ENCODE assay signal across 31 cellular contexts in the genomic region with DNA sequence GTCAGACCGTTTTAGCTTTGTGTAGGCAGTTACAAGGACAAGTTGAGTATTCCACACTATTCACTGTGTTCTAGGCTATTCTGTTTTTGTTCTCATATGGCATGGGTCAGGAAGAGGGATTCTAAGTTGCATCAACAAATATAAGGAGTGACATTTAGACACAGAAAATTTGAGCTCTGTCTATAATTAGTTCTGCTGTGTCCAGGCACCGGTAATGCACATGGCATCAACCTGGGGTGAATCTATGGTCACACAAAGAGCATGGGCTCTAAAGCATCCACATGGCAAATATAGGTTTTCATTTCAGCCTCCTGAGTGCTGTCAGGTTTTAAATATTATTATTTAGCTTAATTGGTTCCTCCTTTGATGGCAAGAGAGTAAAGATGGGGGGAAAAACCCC.
"Had no signal": no experiment of that assay in that cellular context is flagged by ENCODE, and none has a peak within 500 bp of the region (broad histone marks: within the 10 kb centered on the region; RNA-seq: fewer than 3 reads in every experiment).

No MANE protein-coding gene starts in this region.

- H3K9me3 Mint-ChIP-seq: activated CD4-positive, alpha-beta memory T cell treated with anti-CD3 and anti-CD28 coated beads, Interleukin-2, amount 10 ng/mL, durations not matched to agents 7 days and 5 days; activated naive CD4-positive, alpha-beta T cell treated with anti-CD3 and anti-CD28 coated beads, Interleukin-2, amount 10 ng/mL, durations not matched to agents 7 days and 5 days had no signal

- H3K27me3 ChIP-seq: brain microvascular endothelial cell, SJCRH30 had no signal

- H3K4me1 ChIP-seq: SJCRH30 had no signal

- H3K27me3 Mint-ChIP-seq: activated B cell treated with CpG ODN at 0.5 μM for 24 hours; activated CD4-positive, alpha-beta memory T cell treated with anti-CD3 and anti-CD28 coated beads, Interleukin-2, amount 10 ng/mL, durations not matched to agents 7 days and 5 days; activated naive CD4-positive, alpha-beta T cell treated with anti-CD3 and anti-CD28 coated beads, Interleukin-2, amount 10 ng/mL, durations not matched to agents 7 days and 5 days; activated naive CD8-positive, alpha-beta T cell treated with anti-CD3 and anti-CD28 coated beads, Interleukin-2, amount 50 U/mL, for 24 hours had no signal

- H3K9me3 ChIP-seq: SJCRH30 had no signal

- DNase-seq: activated B cell treated with CpG ODN at 0.5 μM for 24 hours; activated CD4-positive, alpha-beta memory T cell treated with anti-CD3 and anti-CD28 coated beads, Interleukin-2, amount 10 ng/mL, durations not matched to agents 7 days and 5 days; activated CD4-positive, alpha-beta T cell treated with anti-CD3 and anti-CD28 coated beads for 4 hours; activated CD4-positive, alpha-beta T cell treated with anti-CD3 and anti-CD28 coated beads, Interleukin-2, amount 50 U/mL, for 1 hour; activated CD4-positive, CD25-positive, alpha-beta regulatory T cell treated with anti-CD3 and anti-CD28 coated beads, Interleukin-2, amount 50 U/mL, for 72 hours; activated naive CD4-positive, alpha-beta T cell treated with anti-CD3 and anti-CD28 coated beads, Interleukin-2, amount 10 ng/mL, durations not matched to agents 7 days and 5 days; activated naive CD8-positive, alpha-beta T cell treated with anti-CD3 and anti-CD28 coated beads, Interleukin-2, amount 50 U/mL, for 24 hours; activated T-cell treated with anti-CD3 and anti-CD28 coated beads, Interleukin-2, amount 50 U/mL, for 1 hour; anterior cingulate cortex; brain microvascular endothelial cell; central memory CD4-positive, alpha-beta T cell; NCI-H1105; NCI-H1436 treated with DMSO at 0.1 percent for 48 hours; NCI-H1694 treated with DMSO at 0.1 percent for 48 hours; NCI-H2029; NCI-H2107; NCI-H2171; NCI-H510A; NCI-H526; NCI-H774; SHP77; SJCRH30; SW 1271; T-helper 1 cell; T-helper 2 cell; T-helper 9 cell had no signal

- H3K36me3 Mint-ChIP-seq: activated naive CD4-positive, alpha-beta T cell treated with anti-CD3 and anti-CD28 coated beads, Interleukin-2, amount 10 ng/mL, durations not matched to agents 7 days and 5 days had no signal

- ATAC-seq: activated naive CD8-positive, alpha-beta T cell treated with anti-CD3 and anti-CD28 coated beads, Interleukin-2, amount 50 U/mL, for 24 hours; K562; Panc1 had no signal

- H3K4me3 Mint-ChIP-seq: activated B cell treated with CpG ODN at 0.5 μM for 24 hours; activated CD4-positive, alpha-beta memory T cell treated with anti-CD3 and anti-CD28 coated beads, Interleukin-2, amount 10 ng/mL, durations not matched to agents 7 days and 5 days; activated naive CD4-positive, alpha-beta T cell treated with anti-CD3 and anti-CD28 coated beads, Interleukin-2, amount 10 ng/mL, durations not matched to agents 7 days and 5 days; activated naive CD8-positive, alpha-beta T cell; activated naive CD8-positive, alpha-beta T cell treated with anti-CD3 and anti-CD28 coated beads, Interleukin-2, amount 50 U/mL, for 24 hours had no signal

- H3K27ac Mint-ChIP-seq: activated B cell treated with CpG ODN at 0.5 μM for 24 hours; activated CD4-positive, alpha-beta memory T cell treated with anti-CD3 and anti-CD28 coated beads, Interleukin-2, amount 10 ng/mL, durations not matched to agents 7 days and 5 days; activated naive CD4-positive, alpha-beta T cell treated with anti-CD3 and anti-CD28 coated beads, Interleukin-2, amount 10 ng/mL, durations not matched to agents 7 days and 5 days; activated naive CD8-positive, alpha-beta T cell; activated naive CD8-positive, alpha-beta T cell treated with anti-CD3 and anti-CD28 coated beads, Interleukin-2, amount 50 U/mL, for 24 hours had no signal

- H3K27ac ChIP-seq: brain microvascular endothelial cell, SJCRH30, VCaP had no signal

- H3K36me3 ChIP-seq: brain microvascular endothelial cell, SJCRH30 had no signal

- H3K4me3 ChIP-seq: K562, SJCRH30 had no signal

- FAIRE-seq: colon, K562 had no signal

- H3K4me1 Mint-ChIP-seq: activated B cell treated with CpG ODN at 0.5 μM for 24 hours; activated CD4-positive, alpha-beta memory T cell treated with anti-CD3 and anti-CD28 coated beads, Interleukin-2, amount 10 ng/mL, durations not matched to agents 7 days and 5 days; activated naive CD4-positive, alpha-beta T cell treated with anti-CD3 and anti-CD28 coated beads, Interleukin-2, amount 10 ng/mL, durations not matched to agents 7 days and 5 days; activated naive CD8-positive, alpha-beta T cell treated with anti-CD3 and anti-CD28 coated beads, Interleukin-2, amount 50 U/mL, for 24 hours had no signal
